ENCODE assay signal across 1 cellular context in the genomic region with DNA sequence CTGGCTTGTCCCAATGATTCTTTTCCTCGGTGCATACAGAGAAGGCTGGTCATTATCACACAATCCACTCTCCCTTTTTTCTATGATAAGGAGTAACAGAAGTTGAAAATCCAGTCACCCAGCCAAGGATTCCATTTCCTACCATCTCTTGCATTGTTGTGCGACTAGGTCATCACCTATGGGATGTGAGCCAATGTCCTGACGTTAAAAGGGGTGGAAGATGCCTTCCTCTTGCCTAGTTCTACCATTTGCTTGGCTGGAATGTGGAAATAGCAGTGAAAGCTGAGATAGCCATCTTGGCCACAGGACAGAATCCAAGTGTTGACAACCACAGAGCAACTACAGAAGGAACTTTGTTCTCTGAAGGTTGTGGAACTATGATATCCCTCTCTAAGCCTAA.
TF ChIP-seq lines count a peak whose summit lies in the region.

No MANE protein-coding gene starts in this region.

TF ChIP-seq in K562, 482 proteins besides CTCF, POLR2A, EP300 and RAD21 (continued from another document and continues in another):
- TF ChIP-seq ZNF57 (CRISPR knock-in tag; IDR thresholded peaks at IDR 0.05) (no peak), CBFA2T3 (IDR thresholded peaks at IDR 0.05) (peak; percentile 19; the same call in 1 of the 2 replicates), NFXL1 (CRISPR knock-in tag; IDR thresholded peaks at IDR 0.05) (no peak), NFIC (IDR thresholded peaks at IDR 0.05) (0 out of 2 replicates have a peak, but pooled peaks have one; percentile 19), ZFP1 (CRISPR knock-in tag; IDR thresholded peaks at IDR 0.05) (no peak), ZNF445 (CRISPR knock-in tag; IDR thresholded peaks at IDR 0.05; ENCODE audit: low read depth) (no peak), ZNF75A (CRISPR knock-in tag; IDR thresholded peaks at IDR 0.05) (no peak), ZNF740 (CRISPR knock-in tag; IDR thresholded peaks at IDR 0.05) (no peak), ZNF740 (tag; IDR thresholded peaks at IDR 0.05) (no peak), ATF4 (CRISPR knock-in tag; IDR thresholded peaks at IDR 0.05) (no peak), RFX1 (IDR thresholded peaks at IDR 0.05) (no peak), EGR1 (conservative IDR thresholded peaks at IDR 0.05) (no peak), RBM25 (IDR thresholded peaks at IDR 0.05; ENCODE audit: low read depth, low read length, severe bottlenecking) (peak; percentile 65), IFI16 (CRISPR knock-in tag; IDR thresholded peaks at IDR 0.05) (no peak), SMARCE1 (IDR thresholded peaks at IDR 0.05) (no peak), TEAD1 (CRISPR knock-in tag; IDR thresholded peaks at IDR 0.05) (peak; percentile 54 to 58; a peak in 2 of 4 replicates), JUN (IDR thresholded peaks at IDR 0.05; ENCODE audit: borderline replicate concordance, low read depth, low read length) (peak; percentile 69; the same call in 1 of the 2 replicates), JUN (CRISPR knock-in tag; IDR thresholded peaks at IDR 0.05; ENCODE audit: borderline replicate concordance) (no peak), ATF3 (IDR thresholded peaks at IDR 0.05) (peak; percentile 73; the same call in 1 of the 2 replicates), ATF3 (CRISPR knock-in tag; conservative IDR thresholded peaks at IDR 0.05) (no peak), XRCC3 (IDR thresholded peaks at IDR 0.05) (no peak), TCFL5 (CRISPR knock-in tag; conservative IDR thresholded peaks at IDR 0.05) (no peak), TRIM24 (IDR thresholded peaks at IDR 0.05) (peak in 1 of 2 experiments; percentile 58; a peak in 1 of 4 replicates), MTA2 (IDR thresholded peaks at IDR 0.05; ENCODE audit: low read depth) (no peak), SREBF2 (CRISPR knock-in tag; IDR thresholded peaks at IDR 0.05) (no peak), ZNF707 (CRISPR knock-in tag; conservative IDR thresholded peaks at IDR 0.05) (no peak), CTBP1 (IDR thresholded peaks at IDR 0.05; ENCODE audit: borderline replicate concordance) (peak; percentile 82; the same call in 1 of the 2 replicates), TEAD2 (tag; IDR thresholded peaks at IDR 0.05) (peak; percentile 63; the same call in 1 of the 2 replicates), LEF1 (IDR thresholded peaks at IDR 0.05) (no peak), GATAD2B (IDR thresholded peaks at IDR 0.05; ENCODE audit: borderline replicate concordance) (no peak), RCOR1 (IDR thresholded peaks at IDR 0.05; ENCODE audit: borderline replicate concordance in 1 of 2, low read depth in 2 of 2, low read length in 2 of 2) (peak in 1 of 2 experiments; percentile 19; a peak in 1 of 4 replicates), HOXB6 (CRISPR knock-in tag; IDR thresholded peaks at IDR 0.05; ENCODE audit: borderline replicate concordance) (no peak), RBM14 (IDR thresholded peaks at IDR 0.05; ENCODE audit: borderline replicate concordance, insufficient read depth, low read depth, low read length) (no peak), ZFP30 (CRISPR knock-in tag; IDR thresholded peaks at IDR 0.05; ENCODE audit: borderline replicate concordance) (no peak), ZSCAN29 (IDR thresholded peaks at IDR 0.05) (no peak), NFE2L1 (tag; IDR thresholded peaks at IDR 0.05; ENCODE audit: borderline replicate concordance, low read depth) (no peak), SMAD4 (CRISPR knock-in tag; conservative IDR thresholded peaks at IDR 0.05) (no peak), ZNF224 (CRISPR knock-in tag; IDR thresholded peaks at IDR 0.05) (no peak), FOSL1 (tag; conservative IDR thresholded peaks at IDR 0.05) (peak; percentile 67)
- TF ChIP-seq, protein P1, sequence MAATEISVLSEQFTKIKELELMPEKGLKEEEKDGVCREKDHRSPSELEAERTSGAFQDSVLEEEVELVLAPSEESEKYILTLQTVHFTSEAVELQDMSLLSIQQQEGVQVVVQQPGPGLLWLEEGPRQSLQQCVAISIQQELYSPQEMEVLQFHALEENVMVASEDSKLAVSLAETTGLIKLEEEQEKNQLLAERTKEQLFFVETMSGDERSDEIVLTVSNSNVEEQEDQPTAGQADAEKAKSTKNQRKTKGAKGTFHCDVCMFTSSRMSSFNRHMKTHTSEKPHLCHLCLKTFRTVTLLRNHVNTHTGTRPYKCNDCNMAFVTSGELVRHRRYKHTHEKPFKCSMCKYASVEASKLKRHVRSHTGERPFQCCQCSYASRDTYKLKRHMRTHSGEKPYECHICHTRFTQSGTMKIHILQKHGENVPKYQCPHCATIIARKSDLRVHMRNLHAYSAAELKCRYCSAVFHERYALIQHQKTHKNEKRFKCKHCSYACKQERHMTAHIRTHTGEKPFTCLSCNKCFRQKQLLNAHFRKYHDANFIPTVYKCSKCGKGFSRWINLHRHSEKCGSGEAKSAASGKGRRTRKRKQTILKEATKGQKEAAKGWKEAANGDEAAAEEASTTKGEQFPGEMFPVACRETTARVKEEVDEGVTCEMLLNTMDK (IDR thresholded peaks at IDR 0.05; ENCODE audit: borderline replicate concordance, insufficient read depth, low read depth, low read length, poor library complexity, severe bottlenecking): no peak
- TF ChIP-seq, protein P2, sequence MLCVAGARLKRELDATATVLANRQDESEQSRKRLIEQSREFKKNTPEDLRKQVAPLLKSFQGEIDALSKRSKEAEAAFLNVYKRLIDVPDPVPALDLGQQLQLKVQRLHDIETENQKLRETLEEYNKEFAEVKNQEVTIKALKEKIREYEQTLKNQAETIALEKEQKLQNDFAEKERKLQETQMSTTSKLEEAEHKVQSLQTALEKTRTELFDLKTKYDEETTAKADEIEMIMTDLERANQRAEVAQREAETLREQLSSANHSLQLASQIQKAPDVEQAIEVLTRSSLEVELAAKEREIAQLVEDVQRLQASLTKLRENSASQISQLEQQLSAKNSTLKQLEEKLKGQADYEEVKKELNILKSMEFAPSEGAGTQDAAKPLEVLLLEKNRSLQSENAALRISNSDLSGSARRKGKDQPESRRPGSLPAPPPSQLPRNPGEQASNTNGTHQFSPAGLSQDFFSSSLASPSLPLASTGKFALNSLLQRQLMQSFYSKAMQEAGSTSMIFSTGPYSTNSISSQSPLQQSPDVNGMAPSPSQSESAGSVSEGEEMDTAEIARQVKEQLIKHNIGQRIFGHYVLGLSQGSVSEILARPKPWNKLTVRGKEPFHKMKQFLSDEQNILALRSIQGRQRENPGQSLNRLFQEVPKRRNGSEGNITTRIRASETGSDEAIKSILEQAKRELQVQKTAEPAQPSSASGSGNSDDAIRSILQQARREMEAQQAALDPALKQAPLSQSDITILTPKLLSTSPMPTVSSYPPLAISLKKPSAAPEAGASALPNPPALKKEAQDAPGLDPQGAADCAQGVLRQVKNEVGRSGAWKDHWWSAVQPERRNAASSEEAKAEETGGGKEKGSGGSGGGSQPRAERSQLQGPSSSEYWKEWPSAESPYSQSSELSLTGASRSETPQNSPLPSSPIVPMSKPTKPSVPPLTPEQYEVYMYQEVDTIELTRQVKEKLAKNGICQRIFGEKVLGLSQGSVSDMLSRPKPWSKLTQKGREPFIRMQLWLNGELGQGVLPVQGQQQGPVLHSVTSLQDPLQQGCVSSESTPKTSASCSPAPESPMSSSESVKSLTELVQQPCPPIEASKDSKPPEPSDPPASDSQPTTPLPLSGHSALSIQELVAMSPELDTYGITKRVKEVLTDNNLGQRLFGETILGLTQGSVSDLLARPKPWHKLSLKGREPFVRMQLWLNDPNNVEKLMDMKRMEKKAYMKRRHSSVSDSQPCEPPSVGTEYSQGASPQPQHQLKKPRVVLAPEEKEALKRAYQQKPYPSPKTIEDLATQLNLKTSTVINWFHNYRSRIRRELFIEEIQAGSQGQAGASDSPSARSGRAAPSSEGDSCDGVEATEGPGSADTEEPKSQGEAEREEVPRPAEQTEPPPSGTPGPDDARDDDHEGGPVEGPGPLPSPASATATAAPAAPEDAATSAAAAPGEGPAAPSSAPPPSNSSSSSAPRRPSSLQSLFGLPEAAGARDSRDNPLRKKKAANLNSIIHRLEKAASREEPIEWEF (CRISPR knock-in tag; IDR thresholded peaks at IDR 0.05): no peak
- TF ChIP-seq, protein P3, sequence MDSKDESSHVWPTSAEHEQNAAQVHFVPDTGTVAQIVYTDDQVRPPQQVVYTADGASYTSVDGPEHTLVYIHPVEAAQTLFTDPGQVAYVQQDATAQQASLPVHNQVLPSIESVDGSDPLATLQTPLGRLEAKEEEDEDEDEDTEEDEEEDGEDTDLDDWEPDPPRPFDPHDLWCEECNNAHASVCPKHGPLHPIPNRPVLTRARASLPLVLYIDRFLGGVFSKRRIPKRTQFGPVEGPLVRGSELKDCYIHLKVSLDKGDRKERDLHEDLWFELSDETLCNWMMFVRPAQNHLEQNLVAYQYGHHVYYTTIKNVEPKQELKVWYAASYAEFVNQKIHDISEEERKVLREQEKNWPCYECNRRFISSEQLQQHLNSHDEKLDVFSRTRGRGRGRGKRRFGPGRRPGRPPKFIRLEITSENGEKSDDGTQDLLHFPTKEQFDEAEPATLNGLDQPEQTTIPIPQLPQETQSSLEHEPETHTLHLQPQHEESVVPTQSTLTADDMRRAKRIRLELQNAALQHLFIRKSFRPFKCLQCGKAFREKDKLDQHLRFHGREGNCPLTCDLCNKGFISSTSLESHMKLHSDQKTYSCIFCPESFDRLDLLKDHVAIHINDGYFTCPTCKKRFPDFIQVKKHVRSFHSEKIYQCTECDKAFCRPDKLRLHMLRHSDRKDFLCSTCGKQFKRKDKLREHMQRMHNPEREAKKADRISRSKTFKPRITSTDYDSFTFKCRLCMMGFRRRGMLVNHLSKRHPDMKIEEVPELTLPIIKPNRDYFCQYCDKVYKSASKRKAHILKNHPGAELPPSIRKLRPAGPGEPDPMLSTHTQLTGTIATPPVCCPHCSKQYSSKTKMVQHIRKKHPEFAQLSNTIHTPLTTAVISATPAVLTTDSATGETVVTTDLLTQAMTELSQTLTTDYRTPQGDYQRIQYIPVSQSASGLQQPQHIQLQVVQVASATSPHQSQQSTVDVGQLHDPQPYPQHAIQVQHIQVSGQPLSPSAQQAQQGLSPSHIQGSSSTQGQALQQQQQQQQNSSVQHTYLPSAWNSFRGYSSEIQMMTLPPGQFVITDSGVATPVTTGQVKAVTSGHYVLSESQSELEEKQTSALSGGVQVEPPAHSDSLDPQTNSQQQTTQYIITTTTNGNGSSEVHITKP (IDR thresholded peaks at IDR 0.05; ENCODE audit: partially characterized antibody): no peak
- TF ChIP-seq, protein P4, sequence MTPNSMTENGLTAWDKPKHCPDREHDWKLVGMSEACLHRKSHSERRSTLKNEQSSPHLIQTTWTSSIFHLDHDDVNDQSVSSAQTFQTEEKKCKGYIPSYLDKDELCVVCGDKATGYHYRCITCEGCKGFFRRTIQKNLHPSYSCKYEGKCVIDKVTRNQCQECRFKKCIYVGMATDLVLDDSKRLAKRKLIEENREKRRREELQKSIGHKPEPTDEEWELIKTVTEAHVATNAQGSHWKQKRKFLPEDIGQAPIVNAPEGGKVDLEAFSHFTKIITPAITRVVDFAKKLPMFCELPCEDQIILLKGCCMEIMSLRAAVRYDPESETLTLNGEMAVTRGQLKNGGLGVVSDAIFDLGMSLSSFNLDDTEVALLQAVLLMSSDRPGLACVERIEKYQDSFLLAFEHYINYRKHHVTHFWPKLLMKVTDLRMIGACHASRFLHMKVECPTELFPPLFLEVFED (CRISPR knock-in tag; conservative IDR thresholded peaks at IDR 0.05): no peak
- TF ChIP-seq, protein P5, sequence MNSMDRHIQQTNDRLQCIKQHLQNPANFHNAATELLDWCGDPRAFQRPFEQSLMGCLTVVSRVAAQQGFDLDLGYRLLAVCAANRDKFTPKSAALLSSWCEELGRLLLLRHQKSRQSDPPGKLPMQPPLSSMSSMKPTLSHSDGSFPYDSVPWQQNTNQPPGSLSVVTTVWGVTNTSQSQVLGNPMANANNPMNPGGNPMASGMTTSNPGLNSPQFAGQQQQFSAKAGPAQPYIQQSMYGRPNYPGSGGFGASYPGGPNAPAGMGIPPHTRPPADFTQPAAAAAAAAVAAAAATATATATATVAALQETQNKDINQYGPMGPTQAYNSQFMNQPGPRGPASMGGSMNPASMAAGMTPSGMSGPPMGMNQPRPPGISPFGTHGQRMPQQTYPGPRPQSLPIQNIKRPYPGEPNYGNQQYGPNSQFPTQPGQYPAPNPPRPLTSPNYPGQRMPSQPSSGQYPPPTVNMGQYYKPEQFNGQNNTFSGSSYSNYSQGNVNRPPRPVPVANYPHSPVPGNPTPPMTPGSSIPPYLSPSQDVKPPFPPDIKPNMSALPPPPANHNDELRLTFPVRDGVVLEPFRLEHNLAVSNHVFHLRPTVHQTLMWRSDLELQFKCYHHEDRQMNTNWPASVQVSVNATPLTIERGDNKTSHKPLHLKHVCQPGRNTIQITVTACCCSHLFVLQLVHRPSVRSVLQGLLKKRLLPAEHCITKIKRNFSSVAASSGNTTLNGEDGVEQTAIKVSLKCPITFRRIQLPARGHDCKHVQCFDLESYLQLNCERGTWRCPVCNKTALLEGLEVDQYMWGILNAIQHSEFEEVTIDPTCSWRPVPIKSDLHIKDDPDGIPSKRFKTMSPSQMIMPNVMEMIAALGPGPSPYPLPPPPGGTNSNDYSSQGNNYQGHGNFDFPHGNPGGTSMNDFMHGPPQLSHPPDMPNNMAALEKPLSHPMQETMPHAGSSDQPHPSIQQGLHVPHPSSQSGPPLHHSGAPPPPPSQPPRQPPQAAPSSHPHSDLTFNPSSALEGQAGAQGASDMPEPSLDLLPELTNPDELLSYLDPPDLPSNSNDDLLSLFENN (IDR thresholded peaks at IDR 0.05; ENCODE audit: low read depth in 2 of 2, low read length in 2 of 2): no peak
- TF ChIP-seq, protein P6, sequence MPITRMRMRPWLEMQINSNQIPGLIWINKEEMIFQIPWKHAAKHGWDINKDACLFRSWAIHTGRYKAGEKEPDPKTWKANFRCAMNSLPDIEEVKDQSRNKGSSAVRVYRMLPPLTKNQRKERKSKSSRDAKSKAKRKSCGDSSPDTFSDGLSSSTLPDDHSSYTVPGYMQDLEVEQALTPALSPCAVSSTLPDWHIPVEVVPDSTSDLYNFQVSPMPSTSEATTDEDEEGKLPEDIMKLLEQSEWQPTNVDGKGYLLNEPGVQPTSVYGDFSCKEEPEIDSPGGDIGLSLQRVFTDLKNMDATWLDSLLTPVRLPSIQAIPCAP (CRISPR knock-in tag; IDR thresholded peaks at IDR 0.05; ENCODE audit: borderline replicate concordance): no peak
